ENCODE assay signal across 9 cellular contexts in the genomic region with DNA sequence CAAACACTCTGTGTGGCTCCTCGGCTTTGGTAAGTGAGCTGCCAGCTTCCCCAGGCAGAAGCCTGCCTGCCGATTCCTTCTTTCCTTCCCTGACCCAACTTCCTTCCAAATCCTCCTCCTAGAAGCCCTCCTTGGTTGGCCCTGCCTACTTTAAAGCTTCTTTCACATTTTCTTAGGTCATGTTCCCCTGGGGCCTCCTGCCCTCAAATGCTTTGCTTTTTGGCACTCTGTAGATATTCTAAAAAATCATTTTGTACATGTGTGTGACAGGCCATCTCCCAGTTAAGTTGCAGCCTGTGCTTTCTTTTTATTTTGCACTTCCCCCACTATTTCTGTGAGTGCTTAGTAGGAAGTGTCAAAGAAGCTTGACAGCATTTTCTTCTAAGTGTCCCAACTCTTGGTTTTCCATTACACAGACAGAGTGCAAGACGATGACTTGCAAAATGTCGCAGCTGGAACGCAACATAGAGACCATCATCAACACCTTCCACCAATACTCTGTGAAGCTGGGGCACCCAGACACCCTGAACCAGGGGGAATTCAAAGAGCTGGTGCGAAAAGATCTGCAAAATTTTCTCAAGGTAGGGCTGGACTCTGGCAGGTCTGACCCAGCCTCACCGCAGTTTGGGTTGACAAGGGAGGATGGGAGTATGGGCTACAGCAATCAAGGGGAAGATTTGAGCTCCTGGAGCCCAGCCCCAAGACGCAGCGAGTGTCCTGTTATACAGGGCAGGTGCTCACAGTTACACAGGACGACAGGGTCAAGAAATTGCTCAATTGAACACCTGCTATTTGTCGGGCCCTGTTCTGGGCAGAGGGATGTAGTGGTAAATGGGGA. TPM values are rescaled to one million over a fixed set of nuclear protein-coding genes. Genes with fewer than 3 reads are reported as not detected.
DNase-seq lines count a peak whose midpoint lies in the region; ATAC-seq and TF ChIP-seq lines count a peak whose summit lies in the region.
"Had no signal": no experiment of that assay in that cellular context is flagged by ENCODE, and none has a peak within 500 bp of the region (broad histone marks: within the 10 kb centered on the region; RNA-seq: fewer than 3 reads in every experiment).

A gene (plus strand): TSS at position 2 of the 838 bp plus-strand sequence. CDS start 430 bp downstream, at position 432.

- intact Hi-C loops in Calu3 (cut with micrococcal nuclease; ENCODE audit: unreplicated experiment) (loop anchor here (10.0 kb wide), 1 partner anchor 627 kb away; a partner anchor contains a TSS), left ventricle myocardium superior (cut with micrococcal nuclease) (no loop called here), sciatic nerve (cut with DNase I) (no loop called here)

- CTCF ChIA-PET in Calu3 (lab: Charles Lee), result interaction anchor here (0.7 to 1.8 kb wide), 4 partner anchors 17 to 1112 kb away, joined by 3 to 7 read pairs (median 4); a partner anchor contains a TSS

- H3K9me3 Mint-ChIP-seq in Calu3 (ENCODE audit: low read depth, unreplicated experiment), result no peaks in the 10 kb centered on the region

- peaks cover 52% of the 10 kb centered on the region for H3K27me3 Mint-ChIP-seq in Calu3 (ENCODE audit: unreplicated experiment)

- H3K27ac Mint-ChIP-seq in Calu3 (ENCODE audit: unreplicated experiment), result no peak within 1 kb of the TSS

- BruUV-seq in Calu3 (replicated peaks; lab: Mats Ljungman, UMichigan), result TSS peak; percentile 89

- H3K4me3 Mint-ChIP-seq in Calu3 (ENCODE audit: low read depth, unreplicated experiment), result no peak within 1 kb of the TSS

- peaks cover 26% of the 10 kb centered on the region for H3K4me1 Mint-ChIP-seq in Calu3 (ENCODE audit: low read depth, unreplicated experiment)

- no peaks in the 10 kb centered on the region for H3K36me3 Mint-ChIP-seq in Calu3 (ENCODE audit: insufficient read depth, unreplicated experiment)

- DNase-seq in Calu3 (no peak), left ventricle myocardium superior (no peak), sciatic nerve (ENCODE audit: low spot score) (no peak), NCI-H1436 treated with DMSO at 0.1 percent for 48 hours (lab: John Stamatoyannopoulos, UW) (no peak), activated T-cell treated with anti-CD3 and anti-CD28 coated beads for 4 hours (no peak)
- DNase-seq in stimulated activated CD4-positive, alpha-beta T cell treated with anti-CD3 and anti-CD28 coated beads, Interleukin-12 subunit alpha, Interleukin-12 subunit beta, amount 100 ng/mL, for 4 hours, result no peak
- DNase-seq: activated CD4-positive, alpha-beta T cell treated with anti-CD3 and anti-CD28 coated beads for 48 hours had no signal

- peak within 1 kb of the TSS; percentile 22; the same call in 1 of the 2 replicates for H3K27ac ChIP-seq in VCaP

- ATAC-seq in left ventricle myocardium superior, result no peak
- ATAC-seq in sciatic nerve, result peak; percentile 24
- ATAC-seq in HG03378 (IDR thresholded peaks at IDR 0.05; ENCODE audit: unreplicated experiment), result no peak

- TF ChIP-seq CTCF in Calu3 (IDR thresholded peaks at IDR 0.05; ENCODE audit: unreplicated experiment), result no peak
- no peak for TF ChIP-seq CTCF in VCaP (conservative IDR thresholded peaks at IDR 0.05)

RNA-seq across cellular contexts. Expression of the gene that starts here (rescaled TPM):
- total RNA-seq in Calu3 (2022) (5.0 and 10.6 TPM in 2 replicates), left ventricle myocardium superior (87.0 TPM), sciatic nerve (225 TPM)
